14 cellular contexts compared by ENCODE assay signal in the genomic region with DNA sequence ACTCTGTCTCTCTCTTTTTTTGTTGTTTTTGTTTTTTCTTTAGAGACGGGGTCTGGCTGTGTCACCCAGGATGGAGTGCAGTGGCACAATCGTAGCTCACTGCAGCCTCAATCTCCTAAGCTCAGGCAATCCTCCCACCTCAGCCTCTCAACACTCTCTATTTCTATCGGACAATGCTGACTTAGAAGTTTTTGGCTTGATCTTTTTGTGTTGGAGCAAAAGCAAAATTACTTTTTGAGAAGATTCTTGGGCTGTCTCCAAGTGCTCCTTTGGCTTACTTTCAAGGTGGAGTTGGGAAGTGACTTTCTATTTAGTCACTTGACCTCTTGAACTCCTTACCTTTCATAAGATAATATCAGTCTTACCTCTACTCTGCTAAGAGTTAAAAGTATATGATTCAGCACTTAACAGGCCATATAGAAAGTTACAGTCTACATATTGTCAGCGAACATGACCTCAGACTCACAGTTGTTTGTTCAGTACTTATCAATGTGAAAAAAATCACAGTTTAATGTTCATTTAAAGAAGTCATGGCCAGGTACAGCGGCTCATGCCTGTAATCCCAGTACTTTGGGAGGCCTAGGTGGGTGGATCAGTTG. TPM values are rescaled to one million over a fixed set of nuclear protein-coding genes. Genes with fewer than 3 reads are reported as not detected.
DNase-seq lines count a peak whose midpoint lies in the region; ATAC-seq and TF ChIP-seq lines count a peak whose summit lies in the region.
"Had no signal": no experiment of that assay in that cellular context is flagged by ENCODE, and none has a peak within 500 bp of the region (broad histone marks: within the 10 kb centered on the region; RNA-seq: fewer than 3 reads in every experiment).

No MANE protein-coding gene starts in this region.

- no peaks in the 10 kb centered on the region for H3K27me3 ChIP-seq in foreskin keratinocyte
- H3K27me3 ChIP-seq: spleen, upper lobe of left lung had no signal

- peaks cover 19% of the 10 kb centered on the region for H3K4me1 Mint-ChIP-seq in activated naive CD8-positive, alpha-beta T cell treated with anti-CD3 and anti-CD28 coated beads for 36 hours
- H3K4me1 Mint-ChIP-seq in activated naive CD8-positive, alpha-beta T cell treated with anti-CD3 and anti-CD28 coated beads, Interleukin-2, amount 50 U/mL, for 24 hours = peaks cover 20% of the 10 kb centered on the region
- peaks cover 13% of the 10 kb centered on the region for H3K4me1 Mint-ChIP-seq in stimulated activated memory B cell treated with anti-CD40 and anti-IgM and Interleukin-4, amounts not matched to agents 10 μg/mL and 1 μg/mL and 100 μg/mL, for 72 hours
- H3K4me1 Mint-ChIP-seq: nephron progenitor cell had no signal

- no peak for DNase-seq in activated naive CD8-positive, alpha-beta T cell treated with anti-CD3 and anti-CD28 coated beads for 36 hours
- no peak for DNase-seq in activated naive CD8-positive, alpha-beta T cell treated with anti-CD3 and anti-CD28 coated beads, Interleukin-2, amount 50 U/mL, for 24 hours
- DNase-seq in SW480 (ENCODE audit: low spot score) (peak; percentile 28), foreskin keratinocyte (peak; percentile 79 to 91)
- no peak for DNase-seq in stimulated activated CD4-positive, alpha-beta T cell treated with anti-CD3 and anti-CD28 coated beads, Interleukin-4, amount 100 ng/mL, for 1 hour
- DNase-seq: activated CD4-positive, alpha-beta T cell treated with anti-CD3 and anti-CD28 coated beads, Interleukin-2, amount 10 ng/mL, durations not matched to agents 7 days and 5 days; activated gamma-delta T cell treated with Interleukin-2 at 50 U/mL for 16 hours; NCI-H1930; nephron progenitor cell; spleen; upper lobe of left lung had no signal

- ATAC-seq in activated naive CD8-positive, alpha-beta T cell treated with anti-CD3 and anti-CD28 coated beads, Interleukin-2, amount 50 U/mL, for 24 hours = no peak
- peak; percentile 89 for ATAC-seq in foreskin keratinocyte
- ATAC-seq in GM18502 (IDR thresholded peaks at IDR 0.05; ENCODE audit: poor library complexity, unreplicated experiment) = no peak
- no peak for ATAC-seq in stimulated activated memory B cell treated with anti-CD40 and anti-IgM and Interleukin-4, amounts not matched to agents 10 μg/mL and 1 μg/mL and 100 μg/mL, for 72 hours
- ATAC-seq in GM21576 (IDR thresholded peaks at IDR 0.05; ENCODE audit: unreplicated experiment) = no peak

- no peak for TF ChIP-seq CTCF in foreskin keratinocyte (conservative IDR thresholded peaks at IDR 0.05)

- peak overlapping the region; percentile 54 for H3K27ac ChIP-seq in foreskin keratinocyte
- H3K27ac ChIP-seq: spleen, upper lobe of left lung had no signal

- H3K27ac Mint-ChIP-seq in activated naive CD8-positive, alpha-beta T cell treated with anti-CD3 and anti-CD28 coated beads for 36 hours = peak overlapping the region; percentile 42
- H3K27ac Mint-ChIP-seq in activated naive CD8-positive, alpha-beta T cell treated with anti-CD3 and anti-CD28 coated beads, Interleukin-2, amount 50 U/mL, for 24 hours = no peak overlapping the region
- no peak overlapping the region for H3K27ac Mint-ChIP-seq in stimulated activated memory B cell treated with anti-CD40 and anti-IgM and Interleukin-4, amounts not matched to agents 10 μg/mL and 1 μg/mL and 100 μg/mL, for 72 hours
- H3K27ac Mint-ChIP-seq: activated CD4-positive, alpha-beta T cell treated with anti-CD3 and anti-CD28 coated beads, Interleukin-2, amount 10 ng/mL, durations not matched to agents 7 days and 5 days; nephron progenitor cell had no signal

- no peaks in the 10 kb centered on the region for H3K27me3 Mint-ChIP-seq in activated naive CD8-positive, alpha-beta T cell treated with anti-CD3 and anti-CD28 coated beads for 36 hours
- H3K27me3 Mint-ChIP-seq in activated naive CD8-positive, alpha-beta T cell treated with anti-CD3 and anti-CD28 coated beads, Interleukin-2, amount 50 U/mL, for 24 hours = no peaks in the 10 kb centered on the region
- H3K27me3 Mint-ChIP-seq in stimulated activated memory B cell treated with anti-CD40 and anti-IgM and Interleukin-4, amounts not matched to agents 10 μg/mL and 1 μg/mL and 100 μg/mL, for 72 hours = no peaks in the 10 kb centered on the region
- H3K27me3 Mint-ChIP-seq: activated CD4-positive, alpha-beta T cell treated with anti-CD3 and anti-CD28 coated beads, Interleukin-2, amount 10 ng/mL, durations not matched to agents 7 days and 5 days had no signal

- H3K36me3 Mint-ChIP-seq in activated naive CD8-positive, alpha-beta T cell treated with anti-CD3 and anti-CD28 coated beads for 36 hours = no peaks in the 10 kb centered on the region
- H3K36me3 Mint-ChIP-seq in activated naive CD8-positive, alpha-beta T cell treated with anti-CD3 and anti-CD28 coated beads, Interleukin-2, amount 50 U/mL, for 24 hours (ENCODE audit: low read depth) = no peaks in the 10 kb centered on the region
- H3K36me3 Mint-ChIP-seq in stimulated activated memory B cell treated with anti-CD40 and anti-IgM and Interleukin-4, amounts not matched to agents 10 μg/mL and 1 μg/mL and 100 μg/mL, for 72 hours = no peaks in the 10 kb centered on the region

- no peak overlapping the region for H3K4me3 Mint-ChIP-seq in activated naive CD8-positive, alpha-beta T cell treated with anti-CD3 and anti-CD28 coated beads for 36 hours
- H3K4me3 Mint-ChIP-seq in activated naive CD8-positive, alpha-beta T cell treated with anti-CD3 and anti-CD28 coated beads, Interleukin-2, amount 50 U/mL, for 24 hours = no peak overlapping the region
- H3K4me3 Mint-ChIP-seq in stimulated activated memory B cell treated with anti-CD40 and anti-IgM and Interleukin-4, amounts not matched to agents 10 μg/mL and 1 μg/mL and 100 μg/mL, for 72 hours = no peak overlapping the region
- H3K4me3 Mint-ChIP-seq: activated CD4-positive, alpha-beta T cell treated with anti-CD3 and anti-CD28 coated beads, Interleukin-2, amount 10 ng/mL, durations not matched to agents 7 days and 5 days; nephron progenitor cell had no signal

- peaks cover 6% of the 10 kb centered on the region for H3K9me3 Mint-ChIP-seq in activated naive CD8-positive, alpha-beta T cell treated with anti-CD3 and anti-CD28 coated beads for 36 hours
- peaks cover 12% of the 10 kb centered on the region for H3K9me3 Mint-ChIP-seq in activated naive CD8-positive, alpha-beta T cell treated with anti-CD3 and anti-CD28 coated beads, Interleukin-2, amount 50 U/mL, for 24 hours
- no peaks in the 10 kb centered on the region for H3K9me3 Mint-ChIP-seq in stimulated activated memory B cell treated with anti-CD40 and anti-IgM and Interleukin-4, amounts not matched to agents 10 μg/mL and 1 μg/mL and 100 μg/mL, for 72 hours
- H3K9me3 Mint-ChIP-seq: nephron progenitor cell had no signal

- peaks cover 20% of the 10 kb centered on the region for H3K4me1 ChIP-seq in foreskin keratinocyte
- H3K4me1 ChIP-seq: spleen, upper lobe of left lung had no signal

RNA-seq across cellular contexts. Expression of a gene that starts 15.4 kb away (rescaled TPM):
- 10 to 100 TPM; 19.1 to 19.5 TPM for total RNA-seq in activated naive CD8-positive, alpha-beta T cell treated with anti-CD3 and anti-CD28 coated beads for 36 hours
- 15.4 and 17.5 TPM in 2 replicates for total RNA-seq in foreskin keratinocyte
- polyA plus RNA-seq in foreskin keratinocyte = 13.0 and 14.4 TPM in 2 replicates

RNA-seq across cellular contexts. Expression of a gene that starts 43.2 kb away (rescaled TPM):
- total RNA-seq in activated naive CD8-positive, alpha-beta T cell treated with anti-CD3 and anti-CD28 coated beads for 36 hours = 100 to 1,000 TPM; 108 to 111 TPM
- total RNA-seq in foreskin keratinocyte = 33.5 and 48.7 TPM in 2 replicates
- polyA plus RNA-seq in foreskin keratinocyte = 21.3 and 28.5 TPM in 2 replicates

RNA-seq across cellular contexts. Expression of a gene that starts 48.1 kb away (rescaled TPM):
- total RNA-seq in activated naive CD8-positive, alpha-beta T cell treated with anti-CD3 and anti-CD28 coated beads for 36 hours = 10 to 100 TPM; 21.8 to 21.9 TPM
- 13.8 and 14.1 TPM in 2 replicates for total RNA-seq in foreskin keratinocyte
- polyA plus RNA-seq in foreskin keratinocyte = 6.3 and 6.8 TPM in 2 replicates

Comparison
In these comparisons a context has a peak if more than half of its experiments do, and no peak if none do; other contexts are left out.
1. DNase-seq: peak in SW480 (single experiment) and foreskin keratinocyte (2 of 2); none in activated naive CD8-positive, alpha-beta T cell treated with anti-CD3 and anti-CD28 coated beads for 36 hours (single experiment), activated naive CD8-positive, alpha-beta T cell treated with anti-CD3 and anti-CD28 coated beads, Interleukin-2, amount 50 U/mL, for 24 hours (single experiment) and stimulated activated CD4-positive, alpha-beta T cell treated with anti-CD3 and anti-CD28 coated beads, Interleukin-4, amount 100 ng/mL, for 1 hour (single experiment).